In genomic region chr3:72733676-72734075, GRCh38 we compare ENCODE assay signal across 26 cellular contexts.
"Had no signal": no experiment of that assay in that cellular context is flagged by ENCODE, and none has a peak within 500 bp of the region (broad histone marks: within the 10 kb centered on the region; RNA-seq: fewer than 3 reads in every experiment).

No MANE protein-coding gene starts in this region.

- FAIRE-seq: urothelium cell line had no signal

- ATAC-seq: stimulated activated effector memory CD8-positive, alpha-beta T cell treated with anti-CD3 and anti-CD28 coated beads, Interleukin-12 subunit alpha, Interleukin-12 subunit beta, amount 100 ng/mL, for 72 hours; stimulated activated memory B cell treated with anti-CD40 and anti-IgM and Interleukin-4, amounts not matched to agents 10 μg/mL and 1 μg/mL and 100 μg/mL, for 72 hours; stimulated activated naive B cell treated with anti-CD40 and anti-IgM and Interleukin-4, amounts not matched to agents 10 μg/mL and 1 μg/mL and 100 μg/mL, for 72 hours; stimulated activated naive CD8-positive, alpha-beta T cell treated with anti-CD3 and anti-CD28 coated beads, Interleukin-15, amount 100 ng/mL, for 72 hours; stimulated activated naive CD8-positive, alpha-beta T cell treated with anti-CD3 and anti-CD28 coated beads, Interleukin-15, Interleukin-2, amounts not matched to agents 100 U/mL and 50 U/mL, for 24 hours; upper lobe of right lung had no signal

- H3K27ac ChIP-seq: stomach, suprapubic skin, testis, thoracic aorta, thyroid gland, tibial artery, tibial nerve, transverse colon, upper lobe of left lung, upper lobe of right lung, uterus, vagina had no signal

- H3K27me3 ChIP-seq: suprapubic skin, testis, thyroid gland, transverse colon, upper lobe of left lung, uterus, vagina had no signal

- H3K9me3 ChIP-seq: testis, thyroid gland, transverse colon, vagina had no signal

- H3K36me3 ChIP-seq: stomach, suprapubic skin, thoracic aorta, thyroid gland, tibial artery, transverse colon, upper lobe of left lung, upper lobe of right lung, uterus, vagina had no signal

- DNase-seq: stimulated activated CD4-positive, alpha-beta T cell treated with anti-CD3 and anti-CD28 coated beads, Interleukin-2, amount 100 ng/mL, for 48 hours; stimulated activated CD4-positive, alpha-beta T cell treated with anti-CD3 and anti-CD28 coated beads, Interleukin-4, amount 100 ng/mL, for 1 hour; stimulated activated CD4-positive, alpha-beta T cell treated with anti-CD3 and anti-CD28 coated beads, Interleukin-4, amount 100 ng/mL, for 24 hours; stimulated activated CD4-positive, alpha-beta T cell treated with anti-CD3 and anti-CD28 coated beads, Interleukin-4, amount 100 ng/mL, for 4 hours; stimulated activated CD8-positive, alpha-beta memory T cell treated with anti-CD3 and anti-CD28 coated beads, Interleukin-4, amount 100 ng/mL, for 48 hours; stimulated activated naive B cell treated with anti-CD40 and anti-IgM and Interleukin-4, amounts not matched to agents 10 μg/mL and 1 μg/mL and 100 μg/mL, for 72 hours; stimulated activated naive CD4-positive, alpha-beta T cell; stimulated activated naive CD4-positive, alpha-beta T cell treated with Interleukin-2 at 50 U/mL for 16 hours; stimulated activated naive CD8-positive, alpha-beta T cell treated with anti-CD3 and anti-CD28 coated beads, Interleukin-15, amount 100 ng/mL, for 72 hours; stimulated activated naive CD8-positive, alpha-beta T cell treated with anti-CD3 and anti-CD28 coated beads, Interleukin-15, Interleukin-2, amounts not matched to agents 100 U/mL and 50 U/mL, for 24 hours; stomach; testis; thyroid gland; tibial artery; transverse colon; trophoblast cell; upper lobe of left lung; upper lobe of right lung; uterus had no signal

- H3K4me1 ChIP-seq: testis, upper lobe of right lung, vagina had no signal

- H3K4me3 ChIP-seq: stomach, suprapubic skin, testis, thoracic aorta, thyroid gland, tibial artery, tibial nerve, transverse colon, upper lobe of left lung, upper lobe of right lung, uterus, vagina had no signal
